Comparison of ENCODE assay signal across 8 cellular contexts in the genomic region with DNA sequence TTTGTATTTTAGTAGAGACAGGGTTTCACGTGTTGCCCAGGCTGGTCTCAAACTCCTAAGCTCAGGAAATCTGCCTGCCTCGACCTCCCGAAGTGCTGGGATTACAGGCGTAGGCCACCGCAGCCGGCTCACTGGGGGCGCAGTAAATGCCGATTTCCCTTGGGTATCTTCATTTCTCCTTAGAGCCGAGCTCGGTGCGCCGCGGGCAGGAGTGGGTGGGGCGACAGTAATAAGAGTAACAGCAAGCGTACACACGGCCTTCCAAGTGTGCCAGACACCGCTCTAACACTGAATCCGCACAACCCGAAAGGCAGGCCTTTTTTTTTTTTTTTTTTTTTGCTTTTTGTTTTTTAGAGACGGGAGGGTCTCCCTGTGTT. TPM values are rescaled to one million over a fixed set of nuclear protein-coding genes. Genes with fewer than 3 reads are reported as not detected.
DNase-seq lines count a peak whose midpoint lies in the region; ATAC-seq, FAIRE-seq and TF ChIP-seq lines count a peak whose summit lies in the region.

No MANE protein-coding gene starts in this region.

- H3K27ac ChIP-seq in A549 = peak overlapping the region; percentile 87 to 97
- peak overlapping the region; percentile 79 for H3K27ac ChIP-seq in astrocyte (ENCODE audit: low read depth, low read length)
- H3K27ac ChIP-seq in iPS-18a (ENCODE audit: low read length) = no peak overlapping the region

- WGBS in A549 (ENCODE audit: missing lambda C conversion rate) = 3% methylated on average over 19 of the region's 20 CpGs

- TF ChIP-seq CTCF in A549 (IDR thresholded peaks at IDR 0.05) (no peak), astrocyte (IDR thresholded peaks at IDR 0.05; ENCODE audit: insufficient read depth, low read depth, low read length) (no peak)

- ATAC-seq in A549 (peak; percentile 61 to 62), GM18868 (IDR thresholded peaks at IDR 0.05; ENCODE audit: unreplicated experiment) (peak; percentile 17), HG03442 (IDR thresholded peaks at IDR 0.05; ENCODE audit: unreplicated experiment) (peak; percentile 11)

- H3K4me1 ChIP-seq in A549 (peaks cover 20% of the 10 kb centered on the region), astrocyte (ENCODE audit: insufficient read depth, low read length) (peaks cover 17% of the 10 kb centered on the region), iPS-18a (ENCODE audit: control insufficient read depth, low read depth, low read length) (peaks cover 7% of the 10 kb centered on the region)

- POLR2A ChIA-PET in A549 (lab: Yijun Ruan, JAX) = interaction anchor here (0.7 to 5.0 kb wide), 4 partner anchors 16 to 302 kb away, joined by 4 to 31 read pairs (median 6); no protein-coding TSS in a partner anchor

- peak overlapping the region; percentile 82 for H3K4me2 ChIP-seq in A549
- peak overlapping the region; percentile 94 for H3K4me2 ChIP-seq in astrocyte (ENCODE audit: low read length)

- FAIRE-seq in A549 (lab: Jason Lieb, UNC) (no peak), astrocyte (lab: Jason Lieb, UNC) (no peak)

- H4K20me1 ChIP-seq in astrocyte (ENCODE audit: insufficient read depth, low read length) = peaks cover 29% of the 10 kb centered on the region

- H3K27me3 ChIP-seq in astrocyte (ENCODE audit: insufficient read depth, low read length) (no peaks in the 10 kb centered on the region), iPS-18a (ENCODE audit: control insufficient read depth, insufficient read depth, low read length) (no peaks in the 10 kb centered on the region)

- peaks cover 4% of the 10 kb centered on the region for H3K36me3 Mint-ChIP-seq in astrocyte (ENCODE audit: low read depth, unreplicated experiment)

- no peak for TF ChIP-seq EP300 in A549 (IDR thresholded peaks at IDR 0.05)

- CTCF ChIA-PET in A549 (lab: Yijun Ruan, JAX) = interaction anchor here (0.6 kb wide), 1 partner anchor 219 kb away, joined by 3 read pairs; no protein-coding TSS in a partner anchor

- H3K79me2 ChIP-seq in astrocyte (ENCODE audit: insufficient read depth, low read length) = peaks cover 36% of the 10 kb centered on the region

- H3K36me3 ChIP-seq in astrocyte (ENCODE audit: insufficient read depth, low read length) = no peaks in the 10 kb centered on the region
- peaks cover 19% of the 10 kb centered on the region for H3K36me3 ChIP-seq in iPS-18a (ENCODE audit: control insufficient read depth, low read depth, low read length)

- peak overlapping the region; percentile 96 for H3K4me3 Mint-ChIP-seq in astrocyte (ENCODE audit: unreplicated experiment)

- peak overlapping the region; percentile 93 for H3K27ac Mint-ChIP-seq in astrocyte (ENCODE audit: unreplicated experiment)

- H2AFZ ChIP-seq in astrocyte (ENCODE audit: low read depth, low read length) = peak overlapping the region; percentile 91

- no peaks in the 10 kb centered on the region for H3K9me3 ChIP-seq in A549
- H3K9me3 ChIP-seq in astrocyte (ENCODE audit: insufficient read depth, low read depth, low read length) = no peaks in the 10 kb centered on the region
- H3K9me3 ChIP-seq in iPS-18a (ENCODE audit: control insufficient read depth, low read depth, low read length) = no peaks in the 10 kb centered on the region

- H3K4me3 ChIP-seq in A549 = peak overlapping the region; percentile 72
- H3K4me3 ChIP-seq in astrocyte (ENCODE audit: insufficient read depth, low read depth, low read length) = peak overlapping the region; percentile 87
- peak overlapping the region; percentile 94 for H3K4me3 ChIP-seq in iPS-18a (ENCODE audit: low read length)

- no peak for TF ChIP-seq POLR2A in A549 (IDR thresholded peaks at IDR 0.05; ENCODE audit: low read length)

- H3K4me1 Mint-ChIP-seq in astrocyte (ENCODE audit: low read depth, unreplicated experiment) = peaks cover 8% of the 10 kb centered on the region

- no peaks in the 10 kb centered on the region for H3K9me3 Mint-ChIP-seq in astrocyte (ENCODE audit: unreplicated experiment)

- no peak for TF ChIP-seq RAD21 in A549 (conservative IDR thresholded peaks at IDR 0.05 in 1 of 2, IDR thresholded peaks at IDR 0.05 in 1 of 2)

- H3K9ac ChIP-seq in astrocyte (ENCODE audit: low read length) (peak overlapping the region; percentile 88), iPS-18a (ENCODE audit: low read length) (peak overlapping the region; percentile 93)

- no peaks in the 10 kb centered on the region for H3K27me3 Mint-ChIP-seq in astrocyte (ENCODE audit: low read depth, unreplicated experiment)

- no peak for DNase-seq in A549 (ENCODE audit: low read depth in 1 of 2, low spot score in 1 of 2)
- DNase-seq in T follicular helper cell (ENCODE audit: low read depth) = peak; percentile 51
- DNase-seq in astrocyte (ENCODE audit: low read depth) = peak; percentile 32
- DNase-seq in stimulated activated CD4-positive, alpha-beta T cell treated with anti-CD3 and anti-CD28 coated beads, Interleukin-2, amount 100 ng/mL, for 24 hours = peak; percentile 65 to 70
- DNase-seq in NCI-H187 (lab: John Stamatoyannopoulos, UW) = no peak

TF ChIP-seq in A549, 52 proteins besides CTCF, POLR2A, EP300 and RAD21 (continues in another document):
- TF ChIP-seq, protein P1, sequence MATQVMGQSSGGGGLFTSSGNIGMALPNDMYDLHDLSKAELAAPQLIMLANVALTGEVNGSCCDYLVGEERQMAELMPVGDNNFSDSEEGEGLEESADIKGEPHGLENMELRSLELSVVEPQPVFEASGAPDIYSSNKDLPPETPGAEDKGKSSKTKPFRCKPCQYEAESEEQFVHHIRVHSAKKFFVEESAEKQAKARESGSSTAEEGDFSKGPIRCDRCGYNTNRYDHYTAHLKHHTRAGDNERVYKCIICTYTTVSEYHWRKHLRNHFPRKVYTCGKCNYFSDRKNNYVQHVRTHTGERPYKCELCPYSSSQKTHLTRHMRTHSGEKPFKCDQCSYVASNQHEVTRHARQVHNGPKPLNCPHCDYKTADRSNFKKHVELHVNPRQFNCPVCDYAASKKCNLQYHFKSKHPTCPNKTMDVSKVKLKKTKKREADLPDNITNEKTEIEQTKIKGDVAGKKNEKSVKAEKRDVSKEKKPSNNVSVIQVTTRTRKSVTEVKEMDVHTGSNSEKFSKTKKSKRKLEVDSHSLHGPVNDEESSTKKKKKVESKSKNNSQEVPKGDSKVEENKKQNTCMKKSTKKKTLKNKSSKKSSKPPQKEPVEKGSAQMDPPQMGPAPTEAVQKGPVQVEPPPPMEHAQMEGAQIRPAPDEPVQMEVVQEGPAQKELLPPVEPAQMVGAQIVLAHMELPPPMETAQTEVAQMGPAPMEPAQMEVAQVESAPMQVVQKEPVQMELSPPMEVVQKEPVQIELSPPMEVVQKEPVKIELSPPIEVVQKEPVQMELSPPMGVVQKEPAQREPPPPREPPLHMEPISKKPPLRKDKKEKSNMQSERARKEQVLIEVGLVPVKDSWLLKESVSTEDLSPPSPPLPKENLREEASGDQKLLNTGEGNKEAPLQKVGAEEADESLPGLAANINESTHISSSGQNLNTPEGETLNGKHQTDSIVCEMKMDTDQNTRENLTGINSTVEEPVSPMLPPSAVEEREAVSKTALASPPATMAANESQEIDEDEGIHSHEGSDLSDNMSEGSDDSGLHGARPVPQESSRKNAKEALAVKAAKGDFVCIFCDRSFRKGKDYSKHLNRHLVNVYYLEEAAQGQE (IDR thresholded peaks at IDR 0.05) = no peak
- TF ChIP-seq NFE2L2 (conservative IDR thresholded peaks at IDR 0.05; ENCODE audit: low read length) = no peak
- TF ChIP-seq CHD2 (IDR thresholded peaks at IDR 0.05; ENCODE audit: low read length, partially characterized antibody) = no peak
- no peak for TF ChIP-seq RCOR1 (IDR thresholded peaks at IDR 0.05; ENCODE audit: low read depth, low read length)
- TF ChIP-seq NPAS2 (CRISPR knock-in tag; IDR thresholded peaks at IDR 0.05; ENCODE audit: borderline replicate concordance) = no peak
- no peak for TF ChIP-seq CHD4 (IDR thresholded peaks at IDR 0.05; ENCODE audit: borderline replicate concordance)
- TF ChIP-seq BHLHE40 (IDR thresholded peaks at IDR 0.05; ENCODE audit: low read depth, low read length) = no peak
- no peak for TF ChIP-seq ZNF302 (CRISPR knock-in tag; IDR thresholded peaks at IDR 0.05)
- TF ChIP-seq RFX5 (IDR thresholded peaks at IDR 0.05) = no peak
- TF ChIP-seq, protein P2, sequence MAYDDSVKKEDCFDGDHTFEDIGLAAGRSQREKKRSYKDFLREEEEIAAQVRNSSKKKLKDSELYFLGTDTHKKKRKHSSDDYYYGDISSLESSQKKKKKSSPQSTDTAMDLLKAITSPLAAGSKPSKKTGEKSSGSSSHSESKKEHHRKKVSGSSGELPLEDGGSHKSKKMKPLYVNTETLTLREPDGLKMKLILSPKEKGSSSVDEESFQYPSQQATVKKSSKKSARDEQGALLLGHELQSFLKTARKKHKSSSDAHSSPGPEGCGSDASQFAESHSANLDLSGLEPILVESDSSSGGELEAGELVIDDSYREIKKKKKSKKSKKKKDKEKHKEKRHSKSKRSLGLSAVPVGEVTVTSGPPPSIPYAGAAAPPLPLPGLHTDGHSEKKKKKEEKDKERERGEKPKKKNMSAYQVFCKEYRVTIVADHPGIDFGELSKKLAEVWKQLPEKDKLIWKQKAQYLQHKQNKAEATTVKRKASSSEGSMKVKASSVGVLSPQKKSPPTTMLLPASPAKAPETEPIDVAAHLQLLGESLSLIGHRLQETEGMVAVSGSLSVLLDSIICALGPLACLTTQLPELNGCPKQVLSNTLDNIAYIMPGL (CRISPR knock-in tag; IDR thresholded peaks at IDR 0.05; ENCODE audit: borderline replicate concordance) = no peak
- no peak for TF ChIP-seq ESRRA (IDR thresholded peaks at IDR 0.05; ENCODE audit: borderline replicate concordance, low read length)
- no peak for TF ChIP-seq MYC (IDR thresholded peaks at IDR 0.05; ENCODE audit: borderline replicate concordance, low read length)
- TF ChIP-seq KDM1A (IDR thresholded peaks at IDR 0.05; ENCODE audit: low read depth) = no peak
- no peak for TF ChIP-seq NR3C1 (IDR thresholded peaks at IDR 0.05)
- no peak for TF ChIP-seq GATA3 (IDR thresholded peaks at IDR 0.05; ENCODE audit: borderline replicate concordance)
- TF ChIP-seq JUN (IDR thresholded peaks at IDR 0.05) = no peak
- TF ChIP-seq MAZ (IDR thresholded peaks at IDR 0.05; ENCODE audit: borderline replicate concordance, low read depth, low read length) = no peak

RNA-seq across cellular contexts. Expression of a gene that starts 0.5 kb away (rescaled TPM):
- polyA plus RNA-seq in A549 (2011; rRNA removed) (126 TPM in 2 replicates), A549 (2017; fragmentation: RNase III; extraction: RNeasy Plus Mini Kit Qiagen cat#74134 plus additional on column Dnase treatment) (85.6 to 105 TPM (median 87.6 TPM) in 3 replicates)
- 117 and 119 TPM in 2 replicates for polyA plus RNA-seq in A549 (2012; cell fraction: cytosol; rRNA removed)
- 113 and 136 TPM in 2 replicates for polyA plus RNA-seq in A549 (2012; cell fraction: nucleus; rRNA removed)
- polyA minus RNA-seq in A549 (2011; rRNA and poly(A)+ RNA removed) = 113 and 114 TPM in 2 replicates
- total RNA-seq in astrocyte = 70.1 and 83.4 TPM in 2 replicates

RNA-seq across cellular contexts. Expression of a gene that starts 24.6 kb away (rescaled TPM):
- polyA plus RNA-seq in A549 (2011; rRNA removed) (18.6 and 20.4 TPM in 2 replicates), A549 (2017; fragmentation: RNase III; extraction: RNeasy Plus Mini Kit Qiagen cat#74134 plus additional on column Dnase treatment) (22.0 to 24.8 TPM (median 24.7 TPM) in 3 replicates)
- 23.1 and 27.4 TPM in 2 replicates for polyA plus RNA-seq in A549 (2012; cell fraction: cytosol; rRNA removed)
- 185 and 253 TPM in 2 replicates for polyA plus RNA-seq in A549 (2012; cell fraction: nucleus; rRNA removed)
- 15.0 and 19.7 TPM in 2 replicates for polyA minus RNA-seq in A549 (2011; rRNA and poly(A)+ RNA removed)
- total RNA-seq in astrocyte = 69.5 and 70.9 TPM in 2 replicates

Comparison
In these comparisons a context has a peak if more than half of its experiments do, and no peak if none do; other contexts are left out.
1. ATAC-seq: peak in every context shown above with its lines; median percentile 62 in A549; 17 in GM18868; 11 in HG03442.
2. DNase-seq: peak in T follicular helper cell (single experiment), astrocyte (single experiment) and stimulated activated CD4-positive, alpha-beta T cell treated with anti-CD3 and anti-CD28 coated beads, Interleukin-2, amount 100 ng/mL, for 24 hours (2 of 2); none in A549 (0 of 2) and NCI-H187 (0 of 2).
3. Peak in every context shown above with its lines, with median percentiles within 50 percentile points of each other: H3K4me3 ChIP-seq.